ENCODE assay signal across 8 cellular contexts in the genomic region with DNA sequence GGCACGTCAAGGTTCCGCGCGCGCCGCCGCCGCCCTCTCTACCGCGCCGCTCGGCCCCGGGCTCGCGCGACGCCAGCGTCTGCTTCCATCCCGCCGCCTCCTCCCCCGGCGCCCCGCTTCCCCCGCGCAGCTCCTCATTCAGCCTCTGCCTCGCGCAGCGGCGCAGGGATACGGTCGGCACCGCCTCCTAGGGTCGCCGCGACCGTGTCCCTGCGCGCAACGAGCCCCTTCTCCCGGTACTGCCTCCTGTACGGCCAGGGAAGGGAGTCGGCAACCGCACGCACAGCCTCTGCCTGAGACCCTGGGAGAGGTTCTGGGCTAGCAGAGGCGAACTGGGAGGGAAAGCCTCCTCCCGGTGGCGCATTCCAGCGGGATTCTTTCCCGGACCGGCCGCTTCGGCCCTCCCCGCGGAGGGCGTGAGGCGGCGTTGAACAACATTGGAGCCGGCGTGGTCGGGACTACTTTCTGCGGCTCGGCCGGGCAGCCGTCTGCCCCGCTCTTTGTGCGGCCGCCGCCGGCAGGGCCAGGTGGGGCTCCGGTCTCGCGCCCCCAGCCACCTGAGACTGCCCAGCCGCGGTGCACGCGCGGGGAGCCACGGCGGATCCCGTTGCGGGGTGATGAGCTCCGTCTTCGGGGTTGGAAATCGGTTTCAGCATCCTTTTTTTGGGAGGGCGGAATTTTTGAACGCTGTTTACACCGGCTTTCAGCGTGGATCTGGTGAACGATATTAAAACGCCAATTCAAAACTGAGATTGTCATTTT.
DNase-seq lines count a peak whose midpoint lies in the region; ATAC-seq lines count a peak whose summit lies in the region.

A gene (minus strand): TSS at position 172 of the 762 bp plus-strand sequence. CDS start 309 bp downstream, outside the sequence.

- no peaks in the 10 kb centered on the region for H3K9me3 Mint-ChIP-seq in effector memory CD8-positive, alpha-beta T cell

- H3K4me1 Mint-ChIP-seq in effector memory CD8-positive, alpha-beta T cell (ENCODE audit: low read depth in 2 of 2), result peaks cover 12 to 13% of the 10 kb centered on the region in 2 donors

- ATAC-seq in GM19438 (IDR thresholded peaks at IDR 0.05; ENCODE audit: low read depth, unreplicated experiment) (peak; percentile 86), HG03571 (IDR thresholded peaks at IDR 0.05; ENCODE audit: unreplicated experiment) (peak; percentile 80)
- peak; percentile 89 for ATAC-seq in effector memory CD8-positive, alpha-beta T cell (replicated peaks)

- H3K4me3 Mint-ChIP-seq in effector memory CD8-positive, alpha-beta T cell, result peak within 1 kb of the TSS; percentile 84 to 86

- DNase-seq in C1 segment of cervical spinal cord (lab: John Stamatoyannopoulos, UW) (peak; percentile 78 to 98 (median 92)), NCI-H774 (lab: John Stamatoyannopoulos, UW) (peak; percentile 89), medulla oblongata (ENCODE audit: extremely low spot score) (peak; percentile 91)
- DNase-seq in activated CD8-positive, alpha-beta memory T cell treated with anti-CD3 and anti-CD28 coated beads for 4 hours (ENCODE audit: low read depth in 2 of 2), result peak; percentile 42 to 57
- DNase-seq in effector memory CD8-positive, alpha-beta T cell, result peak; percentile 5 to 17 (median 15)
- peak; percentile 63 to 70 (median 68) for DNase-seq in stimulated activated CD4-positive, alpha-beta T cell treated with anti-CD3 and anti-CD28 coated beads, TNF-alpha, amount 100 ng/mL, for 4 hours (ENCODE audit: low read depth in 3 of 3)

- no peaks in the 10 kb centered on the region for H3K36me3 Mint-ChIP-seq in effector memory CD8-positive, alpha-beta T cell (ENCODE audit: insufficient read depth)

- H3K27me3 Mint-ChIP-seq in effector memory CD8-positive, alpha-beta T cell, result peaks cover 57 to 69% of the 10 kb centered on the region in 2 donors

- no peak within 1 kb of the TSS for H3K27ac Mint-ChIP-seq in effector memory CD8-positive, alpha-beta T cell

Comparison
In these comparisons a context has a peak if more than half of its experiments do, and no peak if none do; other contexts are left out.
1. Peak in every context shown above with its lines: DNase-seq and ATAC-seq.
2. DNase-seq: peak in every context shown above with its lines; median percentile 92 in C1 segment of cervical spinal cord; 91 in medulla oblongata; 89 in NCI-H774; 68 in stimulated activated CD4-positive, alpha-beta T cell treated with anti-CD3 and anti-CD28 coated beads, TNF-alpha, amount 100 ng/mL, for 4 hours; 50 in activated CD8-positive, alpha-beta memory T cell treated with anti-CD3 and anti-CD28 coated beads for 4 hours; 15 in effector memory CD8-positive, alpha-beta T cell.